In the genomic region with DNA sequence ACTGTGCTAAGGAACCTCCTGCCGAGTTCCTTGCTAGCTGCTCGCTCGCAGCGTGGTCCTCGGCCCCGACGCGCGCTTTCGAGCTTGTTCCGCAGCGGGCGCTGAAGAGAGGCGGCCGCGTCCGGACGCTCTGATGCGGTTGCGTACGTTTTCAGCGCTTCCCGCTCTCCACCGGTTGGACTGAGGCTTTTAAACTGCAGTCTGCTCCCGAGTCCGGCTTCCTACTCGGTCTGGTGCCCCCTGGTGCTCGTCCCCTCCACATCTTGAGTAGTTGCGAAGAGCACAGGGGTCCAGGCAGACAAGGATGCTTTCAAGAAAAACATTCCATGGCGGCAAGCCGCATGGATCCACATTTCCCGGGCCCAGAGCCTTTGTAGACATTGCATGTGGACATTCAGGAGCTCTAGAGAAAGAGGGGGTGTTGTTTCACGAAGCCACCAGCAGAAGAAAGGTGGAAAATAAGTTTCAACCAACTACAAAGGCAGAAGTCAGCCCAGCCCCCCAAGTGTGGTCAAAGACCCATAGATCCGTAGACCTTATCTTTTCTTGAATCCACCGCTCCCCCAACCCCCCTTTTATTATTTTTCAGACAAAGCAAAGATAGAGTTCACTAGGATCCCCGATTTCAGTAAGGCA, we compare ENCODE assay signal across 1 cellular context.
A peak's percentile ranks its signal among the peaks of the same experiment; 100 is the strongest.
TF ChIP-seq lines count a peak whose summit lies in the region.

No MANE protein-coding gene starts in this region.

TF ChIP-seq in HepG2, 621 proteins besides CTCF, POLR2A, EP300 and RAD21 (continued from another document and continues in another):
- TF ChIP-seq ETV5 (CRISPR knock-in tag; IDR thresholded peaks at IDR 0.05; ENCODE audit: borderline replicate concordance) (peak; percentile 74; the same call in 1 of the 2 replicates), ISL2 (CRISPR knock-in tag; IDR thresholded peaks at IDR 0.05) (peak; percentile 78), FOXJ3 (CRISPR knock-in tag; IDR thresholded peaks at IDR 0.05; ENCODE audit: borderline replicate concordance) (peak; percentile 66; the same call in 1 of the 2 replicates), ZNF501 (CRISPR knock-in tag; IDR thresholded peaks at IDR 0.05) (peak; percentile 91), NFYB (CRISPR knock-in tag; IDR thresholded peaks at IDR 0.05) (peak; percentile 26; the same call in 1 of the 2 replicates), ZNF557 (CRISPR knock-in tag; IDR thresholded peaks at IDR 0.05) (peak; percentile 95), ZNF775 (CRISPR knock-in tag; IDR thresholded peaks at IDR 0.05; ENCODE audit: borderline replicate concordance) (no peak), ZNF841 (CRISPR knock-in tag; IDR thresholded peaks at IDR 0.05; ENCODE audit: borderline replicate concordance) (peak; percentile 65; the same call in 1 of the 2 replicates), RARA (CRISPR knock-in tag; IDR thresholded peaks at IDR 0.05) (peak; percentile 65), ZBTB14 (CRISPR knock-in tag; IDR thresholded peaks at IDR 0.05) (peak; percentile 63), RXRB (CRISPR knock-in tag; IDR thresholded peaks at IDR 0.05; ENCODE audit: borderline replicate concordance) (peak; percentile 75), ZNF546 (CRISPR knock-in tag; conservative IDR thresholded peaks at IDR 0.05) (peak; percentile 86; the same call in 1 of the 2 replicates), ATF2 (CRISPR knock-in tag; IDR thresholded peaks at IDR 0.05) (peak; percentile 70), CSRNP2 (CRISPR knock-in tag; conservative IDR thresholded peaks at IDR 0.05; ENCODE audit: low read depth) (no peak), XRCC5 (optimal IDR thresholded peaks at IDR 0.05; ENCODE audit: low read length) (peak; percentile 71), NFKB2 (CRISPR knock-in tag; IDR thresholded peaks at IDR 0.05; ENCODE audit: borderline replicate concordance) (peak; percentile 92; the same call in 1 of the 2 replicates), HNF1B (CRISPR knock-in tag; IDR thresholded peaks at IDR 0.05) (peak; percentile 91), ZNF766 (CRISPR knock-in tag; IDR thresholded peaks at IDR 0.05; ENCODE audit: borderline replicate concordance) (peak; percentile 86), ZSCAN31 (CRISPR knock-in tag; IDR thresholded peaks at IDR 0.05; ENCODE audit: low read depth) (peak; percentile 96), ZNF614 (CRISPR knock-in tag; IDR thresholded peaks at IDR 0.05; ENCODE audit: borderline replicate concordance) (peak; percentile 77; the same call in 1 of the 2 replicates), PPARG (CRISPR knock-in tag; conservative IDR thresholded peaks at IDR 0.05) (0 out of 2 replicates have a peak, but pooled peaks have one; percentile 83), SIX1 (CRISPR knock-in tag; IDR thresholded peaks at IDR 0.05; ENCODE audit: borderline replicate concordance) (peak; percentile 68), ZBTB8A (CRISPR knock-in tag; IDR thresholded peaks at IDR 0.05; ENCODE audit: borderline replicate concordance, low read depth) (no peak), ZNF768 (CRISPR knock-in tag; IDR thresholded peaks at IDR 0.05) (peak; percentile 74; the same call in 1 of the 2 replicates), MIER3 (CRISPR knock-in tag; IDR thresholded peaks at IDR 0.05; ENCODE audit: borderline replicate concordance) (peak; percentile 49; the same call in 1 of the 2 replicates), ZNF629 (CRISPR knock-in tag; conservative IDR thresholded peaks at IDR 0.05) (peak; percentile 53), ZNF329 (CRISPR knock-in tag; IDR thresholded peaks at IDR 0.05; ENCODE audit: low read depth) (peak; percentile 85; the same call in 1 of the 2 replicates), RBAK (CRISPR knock-in tag; IDR thresholded peaks at IDR 0.05) (peak; percentile 70; the same call in 1 of the 2 replicates), ZNF362 (CRISPR knock-in tag; IDR thresholded peaks at IDR 0.05; ENCODE audit: borderline replicate concordance) (peak; percentile 42; the same call in 1 of the 2 replicates), AHR (CRISPR knock-in tag; IDR thresholded peaks at IDR 0.05) (0 out of 2 replicates have a peak, but pooled peaks have one; percentile 47), FOSL1 (CRISPR knock-in tag; IDR thresholded peaks at IDR 0.05; ENCODE audit: borderline replicate concordance) (no peak), FOXP4 (CRISPR knock-in tag; IDR thresholded peaks at IDR 0.05) (peak; percentile 65; the same call in 1 of the 2 replicates), AKAP8 (CRISPR knock-in tag; IDR thresholded peaks at IDR 0.05) (no peak), CC2D1A (CRISPR knock-in tag; IDR thresholded peaks at IDR 0.05) (no peak), CREB1 (IDR thresholded peaks at IDR 0.05) (0 out of 2 replicates have a peak, but pooled peaks have one; percentile 25), CREB1 (CRISPR knock-in tag; IDR thresholded peaks at IDR 0.05) (peak; percentile 69), ZKSCAN8 (CRISPR knock-in tag; IDR thresholded peaks at IDR 0.05; ENCODE audit: borderline replicate concordance) (peak; percentile 83)
- TF ChIP-seq, protein P1, sequence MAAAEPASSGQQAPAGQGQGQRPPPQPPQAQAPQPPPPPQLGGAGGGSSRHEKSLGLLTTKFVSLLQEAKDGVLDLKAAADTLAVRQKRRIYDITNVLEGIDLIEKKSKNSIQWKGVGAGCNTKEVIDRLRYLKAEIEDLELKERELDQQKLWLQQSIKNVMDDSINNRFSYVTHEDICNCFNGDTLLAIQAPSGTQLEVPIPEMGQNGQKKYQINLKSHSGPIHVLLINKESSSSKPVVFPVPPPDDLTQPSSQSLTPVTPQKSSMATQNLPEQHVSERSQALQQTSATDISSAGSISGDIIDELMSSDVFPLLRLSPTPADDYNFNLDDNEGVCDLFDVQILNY (CRISPR knock-in tag; conservative IDR thresholded peaks at IDR 0.05), result peak; percentile 93
- TF ChIP-seq, protein P2, sequence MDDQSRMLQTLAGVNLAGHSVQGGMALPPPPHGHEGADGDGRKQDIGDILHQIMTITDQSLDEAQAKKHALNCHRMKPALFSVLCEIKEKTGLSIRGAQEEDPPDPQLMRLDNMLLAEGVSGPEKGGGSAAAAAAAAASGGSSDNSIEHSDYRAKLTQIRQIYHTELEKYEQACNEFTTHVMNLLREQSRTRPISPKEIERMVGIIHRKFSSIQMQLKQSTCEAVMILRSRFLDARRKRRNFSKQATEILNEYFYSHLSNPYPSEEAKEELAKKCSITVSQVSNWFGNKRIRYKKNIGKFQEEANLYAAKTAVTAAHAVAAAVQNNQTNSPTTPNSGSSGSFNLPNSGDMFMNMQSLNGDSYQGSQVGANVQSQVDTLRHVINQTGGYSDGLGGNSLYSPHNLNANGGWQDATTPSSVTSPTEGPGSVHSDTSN (CRISPR knock-in tag; IDR thresholded peaks at IDR 0.05; ENCODE audit: borderline replicate concordance), result no peak
- TF ChIP-seq, protein P3, sequence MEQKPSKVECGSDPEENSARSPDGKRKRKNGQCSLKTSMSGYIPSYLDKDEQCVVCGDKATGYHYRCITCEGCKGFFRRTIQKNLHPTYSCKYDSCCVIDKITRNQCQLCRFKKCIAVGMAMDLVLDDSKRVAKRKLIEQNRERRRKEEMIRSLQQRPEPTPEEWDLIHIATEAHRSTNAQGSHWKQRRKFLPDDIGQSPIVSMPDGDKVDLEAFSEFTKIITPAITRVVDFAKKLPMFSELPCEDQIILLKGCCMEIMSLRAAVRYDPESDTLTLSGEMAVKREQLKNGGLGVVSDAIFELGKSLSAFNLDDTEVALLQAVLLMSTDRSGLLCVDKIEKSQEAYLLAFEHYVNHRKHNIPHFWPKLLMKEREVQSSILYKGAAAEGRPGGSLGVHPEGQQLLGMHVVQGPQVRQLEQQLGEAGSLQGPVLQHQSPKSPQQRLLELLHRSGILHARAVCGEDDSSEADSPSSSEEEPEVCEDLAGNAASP (CRISPR knock-in tag; IDR thresholded peaks at IDR 0.05; ENCODE audit: borderline replicate concordance), result peak; percentile 41; the same call in 1 of the 2 replicates
- TF ChIP-seq, protein P4, sequence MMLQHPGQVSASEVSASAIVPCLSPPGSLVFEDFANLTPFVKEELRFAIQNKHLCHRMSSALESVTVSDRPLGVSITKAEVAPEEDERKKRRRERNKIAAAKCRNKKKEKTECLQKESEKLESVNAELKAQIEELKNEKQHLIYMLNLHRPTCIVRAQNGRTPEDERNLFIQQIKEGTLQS (CRISPR knock-in tag; IDR thresholded peaks at IDR 0.05), result peak; percentile 39; the same call in 1 of the 2 replicates
